Comparison of ENCODE assay signal across 11 cellular contexts in genomic region chr1:75338974-75339483, GRCh38.
A peak's percentile ranks its signal among the peaks of the same experiment; 100 is the strongest.
DNase-seq lines count a peak whose midpoint lies in the region; ATAC-seq, FAIRE-seq and TF ChIP-seq lines count a peak whose summit lies in the region.
"Had no signal": no experiment of that assay in that cellular context is flagged by ENCODE, and none has a peak within 500 bp of the region (broad histone marks: within the 10 kb centered on the region; RNA-seq: fewer than 3 reads in every experiment).

No MANE protein-coding gene starts in this region.

- no peak overlapping the region for H3K4me2 ChIP-seq in astrocyte (ENCODE audit: low read length)

- no peaks in the 10 kb centered on the region for H4K20me1 ChIP-seq in astrocyte (ENCODE audit: insufficient read depth, low read length)

- H3K27ac ChIP-seq in astrocyte (ENCODE audit: low read depth, low read length) (no peak overlapping the region), ovary (no peak overlapping the region)
- H3K27ac ChIP-seq: WERI-Rb-1 had no signal

- TF ChIP-seq POLR2A in ovary (IDR thresholded peaks at IDR 0.05) = no peak

- peak; percentile 22 for DNase-seq in astrocyte (ENCODE audit: low read depth)
- no peak for DNase-seq in RCC 7860 (ENCODE audit: low spot score)
- no peak for DNase-seq in ovary
- DNase-seq in activated CD4-positive, alpha-beta memory T cell treated with anti-CD3 and anti-CD28 coated beads, Interleukin-2, amount 10 ng/mL, durations not matched to agents 7 days and 5 days = no peak
- no peak for DNase-seq in central memory CD4-positive, alpha-beta T cell
- DNase-seq: WERI-Rb-1 had no signal

- intact Hi-C loops in ovary (cut with DNase I) = no loop called here

- peaks cover 6% of the 10 kb centered on the region for H3K4me1 Mint-ChIP-seq in astrocyte (ENCODE audit: low read depth, unreplicated experiment)
- no peaks in the 10 kb centered on the region for H3K4me1 Mint-ChIP-seq in activated CD4-positive, alpha-beta memory T cell treated with anti-CD3 and anti-CD28 coated beads, Interleukin-2, amount 10 ng/mL, durations not matched to agents 7 days and 5 days

- no peaks in the 10 kb centered on the region for H3K79me2 ChIP-seq in astrocyte (ENCODE audit: insufficient read depth, low read length)

- no peak overlapping the region for H3K4me3 Mint-ChIP-seq in astrocyte (ENCODE audit: unreplicated experiment)
- no peak overlapping the region for H3K4me3 Mint-ChIP-seq in activated CD4-positive, alpha-beta memory T cell treated with anti-CD3 and anti-CD28 coated beads, Interleukin-2, amount 10 ng/mL, durations not matched to agents 7 days and 5 days

- 23 to 41% (median 24%) methylated on average over 1 of the region's 1 CpG for WGBS in ovary, 3 donors

- H2AFZ ChIP-seq in astrocyte (ENCODE audit: low read depth, low read length) = no peak overlapping the region

- peak; percentile 87 for ATAC-seq in GM18502 (IDR thresholded peaks at IDR 0.05; ENCODE audit: poor library complexity, unreplicated experiment)
- peak; percentile 90 for ATAC-seq in GM21528 (IDR thresholded peaks at IDR 0.05; ENCODE audit: low FRiP score, unreplicated experiment)
- peak; percentile 97 for ATAC-seq in HG03378 (IDR thresholded peaks at IDR 0.05; ENCODE audit: unreplicated experiment)

- H3K36me3 ChIP-seq in astrocyte (ENCODE audit: insufficient read depth, low read length) (no peaks in the 10 kb centered on the region), ovary (no peaks in the 10 kb centered on the region)
- H3K36me3 ChIP-seq: WERI-Rb-1 had no signal

- peaks cover 2% of the 10 kb centered on the region for H3K36me3 Mint-ChIP-seq in astrocyte (ENCODE audit: low read depth, unreplicated experiment)
- H3K36me3 Mint-ChIP-seq in activated CD4-positive, alpha-beta memory T cell treated with anti-CD3 and anti-CD28 coated beads, Interleukin-2, amount 10 ng/mL, durations not matched to agents 7 days and 5 days (ENCODE audit: low read depth) = no peaks in the 10 kb centered on the region

- CTCF ChIA-PET in activated CD4-positive, alpha-beta memory T cell treated with anti-CD3 and anti-CD28 coated beads, Interleukin-2, amount 10 ng/mL, durations not matched to agents 7 days and 5 days (lab: Charles Lee) = no interaction called here

- H3K4me1 ChIP-seq in astrocyte (ENCODE audit: insufficient read depth, low read length) = no peaks in the 10 kb centered on the region
- H3K4me1 ChIP-seq in ovary (ENCODE audit: insufficient read depth) = no peaks in the 10 kb centered on the region

- FAIRE-seq in astrocyte (lab: Jason Lieb, UNC) (no peak), RCC 7860 (lab: Jason Lieb, UNC) (no peak)
- FAIRE-seq: colon, G401.6 had no signal

- no peak overlapping the region for H3K27ac Mint-ChIP-seq in astrocyte (ENCODE audit: unreplicated experiment)
- H3K27ac Mint-ChIP-seq in activated CD4-positive, alpha-beta memory T cell treated with anti-CD3 and anti-CD28 coated beads, Interleukin-2, amount 10 ng/mL, durations not matched to agents 7 days and 5 days = no peak overlapping the region

- H3K9me3 Mint-ChIP-seq in astrocyte (ENCODE audit: unreplicated experiment) = no peaks in the 10 kb centered on the region
- H3K9me3 Mint-ChIP-seq in activated CD4-positive, alpha-beta memory T cell treated with anti-CD3 and anti-CD28 coated beads, Interleukin-2, amount 10 ng/mL, durations not matched to agents 7 days and 5 days = no peaks in the 10 kb centered on the region

- TF ChIP-seq CTCF in astrocyte (IDR thresholded peaks at IDR 0.05; ENCODE audit: insufficient read depth, low read depth, low read length) = no peak
- TF ChIP-seq CTCF in ovary (IDR thresholded peaks at IDR 0.05) = no peak

- H3K27me3 ChIP-seq in astrocyte (ENCODE audit: insufficient read depth, low read length) (no peaks in the 10 kb centered on the region), ovary (no peaks in the 10 kb centered on the region)

- H3K27me3 Mint-ChIP-seq in astrocyte (ENCODE audit: low read depth, unreplicated experiment) = no peaks in the 10 kb centered on the region
- no peaks in the 10 kb centered on the region for H3K27me3 Mint-ChIP-seq in activated CD4-positive, alpha-beta memory T cell treated with anti-CD3 and anti-CD28 coated beads, Interleukin-2, amount 10 ng/mL, durations not matched to agents 7 days and 5 days

- TF ChIP-seq EP300 in ovary (IDR thresholded peaks at IDR 0.05) = no peak

- H3K9me3 ChIP-seq in astrocyte (ENCODE audit: insufficient read depth, low read depth, low read length) (no peaks in the 10 kb centered on the region), ovary (no peaks in the 10 kb centered on the region)

- H3K4me3 ChIP-seq in astrocyte (ENCODE audit: insufficient read depth, low read depth, low read length) = no peak overlapping the region
- no peak overlapping the region for H3K4me3 ChIP-seq in ovary

- H3K9ac ChIP-seq in astrocyte (ENCODE audit: low read length) = no peak overlapping the region

- POLR2A ChIA-PET in activated CD4-positive, alpha-beta memory T cell treated with anti-CD3 and anti-CD28 coated beads, Interleukin-2, amount 10 ng/mL, durations not matched to agents 7 days and 5 days (lab: Charles Lee) = no interaction called here
